In genomic region chr3:33718595-33718907, GRCh38 we compare ENCODE assay signal across 8 cellular contexts. TPM values are rescaled to one million over a fixed set of nuclear protein-coding genes. Genes with fewer than 3 reads are reported as not detected.
DNase-seq lines count a peak whose midpoint lies in the region; ATAC-seq lines count a peak whose summit lies in the region.

No MANE protein-coding gene starts in this region.

- no peak for ATAC-seq in HG02588 (IDR thresholded peaks at IDR 0.05; ENCODE audit: unreplicated experiment)

- H3K27ac Mint-ChIP-seq in activated T-helper 1 cell treated with anti-CD3 and anti-CD28 coated beads, Interleukin-12 subunit alpha, Interleukin-12 subunit beta, Interleukin-2, Interleukin-4 antibody, amounts not matched to agents 30 ng/mL and 10 ng/mL and 1 ng/mL, durations not matched to agents 14 hours and 24 hours and 36 hours = peak overlapping the region; percentile 94

- H3K36me3 Mint-ChIP-seq in activated T-helper 1 cell treated with anti-CD3 and anti-CD28 coated beads, Interleukin-12 subunit alpha, Interleukin-12 subunit beta, Interleukin-2, Interleukin-4 antibody, amounts not matched to agents 30 ng/mL and 10 ng/mL and 1 ng/mL, durations not matched to agents 14 hours and 24 hours and 36 hours (ENCODE audit: low read depth) = peaks cover 4% of the 10 kb centered on the region

- H3K36me3 ChIP-seq in iPS-18a (ENCODE audit: control insufficient read depth, low read depth, low read length) (no peaks in the 10 kb centered on the region), subcutaneous abdominal adipose tissue (ENCODE audit: control insufficient read depth in 5 of 5, insufficient read depth in 5 of 5, low read length in 5 of 5) (no peaks in the 10 kb centered on the region)

- DNase-seq in stimulated activated CD4-positive, alpha-beta T cell treated with anti-CD3 and anti-CD28 coated beads, Interleukin-12 subunit alpha, Interleukin-12 subunit beta, amount 100 ng/mL, for 4 hours = peak; percentile 2
- DNase-seq in stimulated activated CD4-positive, alpha-beta T cell treated with anti-CD3 and anti-CD28 coated beads, Interleukin-4, amount 100 ng/mL, for 4 hours = no peak
- DNase-seq in activated T-helper 1 cell treated with anti-CD3 and anti-CD28 coated beads, Interleukin-12 subunit alpha, Interleukin-12 subunit beta, Interleukin-2, Interleukin-4 antibody, amounts not matched to agents 30 ng/mL and 10 ng/mL and 1 ng/mL, durations not matched to agents 14 hours and 24 hours and 36 hours (ENCODE audit: low spot score) = no peak
- DNase-seq in NCI-H524 treated with DMSO at 0.1 percent for 48 hours (lab: John Stamatoyannopoulos, UW) (no peak), HPDE6-E6E7 (ENCODE audit: extremely low spot score) (no peak)

- H3K4me3 ChIP-seq in iPS-18a (ENCODE audit: low read length) (peak overlapping the region; percentile 64), subcutaneous abdominal adipose tissue (ENCODE audit: low read depth in 1 of 5, low read length in 5 of 5) (peak overlapping the region; percentile 81 to 91 (median 85))

- H3K9me3 ChIP-seq in iPS-18a (ENCODE audit: control insufficient read depth, low read depth, low read length) = no peaks in the 10 kb centered on the region
- no peaks in the 10 kb centered on the region for H3K9me3 ChIP-seq in subcutaneous abdominal adipose tissue (ENCODE audit: control insufficient read depth in 5 of 5, low read length in 5 of 5)

- peaks cover 6% of the 10 kb centered on the region for H3K27me3 Mint-ChIP-seq in activated T-helper 1 cell treated with anti-CD3 and anti-CD28 coated beads, Interleukin-12 subunit alpha, Interleukin-12 subunit beta, Interleukin-2, Interleukin-4 antibody, amounts not matched to agents 30 ng/mL and 10 ng/mL and 1 ng/mL, durations not matched to agents 14 hours and 24 hours and 36 hours (ENCODE audit: insufficient read depth)

- H3K27me3 ChIP-seq in iPS-18a (ENCODE audit: control insufficient read depth, insufficient read depth, low read length) (no peaks in the 10 kb centered on the region), subcutaneous abdominal adipose tissue (ENCODE audit: control insufficient read depth in 5 of 5, insufficient read depth in 4 of 5, low read length in 5 of 5) (no peaks in the 10 kb centered on the region)

- H3K27ac ChIP-seq in iPS-18a (ENCODE audit: low read length) = no peak overlapping the region
- H3K27ac ChIP-seq in subcutaneous abdominal adipose tissue (ENCODE audit: low read depth, low read length) = peak overlapping the region; percentile 82

- H3K4me3 Mint-ChIP-seq in activated T-helper 1 cell treated with anti-CD3 and anti-CD28 coated beads, Interleukin-12 subunit alpha, Interleukin-12 subunit beta, Interleukin-2, Interleukin-4 antibody, amounts not matched to agents 30 ng/mL and 10 ng/mL and 1 ng/mL, durations not matched to agents 14 hours and 24 hours and 36 hours = peak overlapping the region; percentile 92

- peaks cover 7% of the 10 kb centered on the region for H3K4me1 ChIP-seq in iPS-18a (ENCODE audit: control insufficient read depth, low read depth, low read length)
- H3K4me1 ChIP-seq in subcutaneous abdominal adipose tissue (ENCODE audit: control insufficient read depth in 5 of 5, insufficient read depth in 5 of 5, low read length in 5 of 5) = peaks cover 0 to 21% (median 20%) of the 10 kb centered on the region in 5 donors

- H3K9ac ChIP-seq in iPS-18a (ENCODE audit: low read length) (peak overlapping the region; percentile 66), subcutaneous abdominal adipose tissue (ENCODE audit: low read length in 5 of 5) (peak overlapping the region; percentile 79 to 93 (median 89))

- peaks cover 7% of the 10 kb centered on the region for H3K4me1 Mint-ChIP-seq in activated T-helper 1 cell treated with anti-CD3 and anti-CD28 coated beads, Interleukin-12 subunit alpha, Interleukin-12 subunit beta, Interleukin-2, Interleukin-4 antibody, amounts not matched to agents 30 ng/mL and 10 ng/mL and 1 ng/mL, durations not matched to agents 14 hours and 24 hours and 36 hours (ENCODE audit: low read depth)

- intact Hi-C loops in activated T-helper 1 cell treated with anti-CD3 and anti-CD28 coated beads, Interleukin-12 subunit alpha, Interleukin-12 subunit beta, Interleukin-2, Interleukin-4 antibody, amounts not matched to agents 30 ng/mL and 10 ng/mL and 1 ng/mL, durations not matched to agents 14 hours and 24 hours and 36 hours (cut with micrococcal nuclease) = loop anchor here (1.0 to 2.0 kb wide), 5 partner anchors 68 to 623 kb away; partner anchors contain the start of genes PDCD6IP and UBP1

- H3K9me3 Mint-ChIP-seq in activated T-helper 1 cell treated with anti-CD3 and anti-CD28 coated beads, Interleukin-12 subunit alpha, Interleukin-12 subunit beta, Interleukin-2, Interleukin-4 antibody, amounts not matched to agents 30 ng/mL and 10 ng/mL and 1 ng/mL, durations not matched to agents 14 hours and 24 hours and 36 hours = no peaks in the 10 kb centered on the region

RNA-seq across cellular contexts. Expression of gene CLASP2, which starts 0.5 kb away (rescaled TPM):
- total RNA-seq in activated T-helper 1 cell treated with anti-CD3 and anti-CD28 coated beads, Interleukin-12 subunit alpha, Interleukin-12 subunit beta, Interleukin-2, Interleukin-4 antibody, amounts not matched to agents 30 ng/mL and 10 ng/mL and 1 ng/mL, durations not matched to agents 14 hours and 24 hours and 36 hours = 61.9 and 67.0 TPM in 2 replicates
